Comparison of ENCODE assay signal across 32 cellular contexts in the genomic region with DNA sequence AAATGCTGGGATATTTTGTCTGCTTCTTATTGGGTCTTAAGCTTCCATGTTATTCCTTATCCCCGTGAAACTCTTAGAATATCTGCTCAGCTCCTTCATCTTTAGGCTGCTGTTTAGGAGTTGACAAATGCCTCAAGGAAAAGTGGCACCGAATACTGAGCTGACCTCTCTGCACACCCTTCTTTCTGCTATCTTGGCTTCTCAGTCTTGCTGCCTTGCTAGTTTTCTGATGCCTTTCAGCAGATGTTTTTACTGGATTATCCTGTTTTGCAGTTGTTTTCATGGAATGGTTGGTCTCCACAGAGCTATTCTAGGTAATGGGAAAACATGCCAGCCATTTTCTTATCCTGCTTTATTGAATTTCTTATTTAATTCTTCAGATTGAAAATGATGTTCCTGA.
A peak's percentile ranks its signal among the peaks of the same experiment; 100 is the strongest.
DNase-seq lines count a peak whose midpoint lies in the region; ATAC-seq, FAIRE-seq and TF ChIP-seq lines count a peak whose summit lies in the region.
"Had no signal": no experiment of that assay in that cellular context is flagged by ENCODE, and none has a peak within 500 bp of the region (broad histone marks: within the 10 kb centered on the region; RNA-seq: fewer than 3 reads in every experiment).

No MANE protein-coding gene starts in this region.

- BruUV-seq in IMR-90 (replicated peaks; lab: Mats Ljungman, UMichigan) (no TSS peak), K562 (replicated peaks; lab: Mats Ljungman, UMichigan) (no TSS peak)

- H3K36me3 ChIP-seq in IMR-90 (ENCODE audit: control insufficient read depth, insufficient read depth, low read length) (no peaks in the 10 kb centered on the region), K562 (ENCODE audit: control insufficient read depth, insufficient read depth, low read length) (no peaks in the 10 kb centered on the region), MG63 (no peaks in the 10 kb centered on the region)
- H3K36me3 ChIP-seq: BE2C; BLaER1; BLaER1 treated with 17β-estradiol and CSF1 and Interleukin-3, amounts not matched to agents 10 nM and 100 nM had no signal

- no peak overlapping the region for H3K56ac ChIP-seq in IMR-90 (ENCODE audit: extremely low read depth, insufficient read depth, low read length)

- H3K18ac ChIP-seq in IMR-90 (ENCODE audit: low read depth, low read length), result no peak overlapping the region

- H3K4me3 ChIP-seq in IMR-90 (ENCODE audit: insufficient read depth, low read depth, low read length) (no peak overlapping the region), K562 (no peak overlapping the region), MG63 (no peak overlapping the region)
- H3K4me3 ChIP-seq: A549; BLaER1; BLaER1 treated with 17β-estradiol and CSF1 and Interleukin-3, amounts not matched to agents 10 nM and 100 nM had no signal

- no peaks in the 10 kb centered on the region for H3K4me1 Mint-ChIP-seq in activated CD8-positive, alpha-beta memory T cell treated with anti-CD3 and anti-CD28 coated beads, Interleukin-2, amount 10 ng/mL, durations not matched to agents 7 days and 5 days
- H3K4me1 Mint-ChIP-seq: B cell; CD14-positive monocyte; CD4-positive, alpha-beta memory T cell; CD4-positive, CD25-positive, alpha-beta regulatory T cell; CD8-positive, alpha-beta memory T cell had no signal

- no peak overlapping the region for H3K14ac ChIP-seq in IMR-90 (replicated peaks; ENCODE audit: low read depth, low read length)

- no peak overlapping the region for H4K8ac ChIP-seq in IMR-90 (ENCODE audit: low read depth in 2 of 2, low read length in 2 of 2)

- no peaks in the 10 kb centered on the region for H3K36me3 Mint-ChIP-seq in activated CD8-positive, alpha-beta memory T cell treated with anti-CD3 and anti-CD28 coated beads, Interleukin-2, amount 10 ng/mL, durations not matched to agents 7 days and 5 days
- H3K36me3 Mint-ChIP-seq: CD14-positive monocyte; CD4-positive, alpha-beta memory T cell; CD4-positive, CD25-positive, alpha-beta regulatory T cell; CD8-positive, alpha-beta T cell had no signal

- H3K27me3 Mint-ChIP-seq in activated CD8-positive, alpha-beta memory T cell treated with anti-CD3 and anti-CD28 coated beads, Interleukin-2, amount 10 ng/mL, durations not matched to agents 7 days and 5 days, result no peaks in the 10 kb centered on the region
- H3K27me3 Mint-ChIP-seq: B cell; CD4-positive, alpha-beta memory T cell; CD4-positive, CD25-positive, alpha-beta regulatory T cell; CD8-positive, alpha-beta memory T cell had no signal

- ATAC-seq in IMR-90 (ENCODE audit: low read depth) (no peak), K562 (peak; percentile 80)
- ATAC-seq in activated CD8-positive, alpha-beta memory T cell treated with anti-CD3 and anti-CD28 coated beads, Interleukin-2, amount 10 ng/mL, durations not matched to agents 7 days and 5 days, result no peak
- ATAC-seq: A549; CD8-positive, alpha-beta T cell had no signal

- H3K9ac ChIP-seq in IMR-90 (ENCODE audit: low read depth, low read length) (no peak overlapping the region), K562 (ENCODE audit: insufficient read depth in 1 of 2, low read depth in 2 of 2, low read length in 2 of 2) (peak overlapping the region in 1 of 2 experiments; percentile 8; a peak in 1 of 4 replicates)
- H3K9ac ChIP-seq: BLaER1; BLaER1 treated with 17β-estradiol and CSF1 and Interleukin-3, amounts not matched to agents 10 nM and 100 nM had no signal

- H3K23ac ChIP-seq in IMR-90 (ENCODE audit: low read depth, low read length), result no peak overlapping the region

- peaks cover 3% of the 10 kb centered on the region; the same call in 1 of the 2 replicates for H3K9me3 ChIP-seq in IMR-90 (ENCODE audit: control insufficient read depth, insufficient read depth, low read length)
- H3K9me3 ChIP-seq in K562 (replicated peaks; ENCODE audit: control insufficient read depth, insufficient read depth, low read depth, low read length), result no peaks in the 10 kb centered on the region; the same call in 1 of the 2 replicates
- no peaks in the 10 kb centered on the region for H3K9me3 ChIP-seq in MG63
- H3K9me3 ChIP-seq: A549; BE2C; BLaER1; BLaER1 treated with 17β-estradiol and CSF1 and Interleukin-3, amounts not matched to agents 10 nM and 100 nM; Caco-2 had no signal

- H4K91ac ChIP-seq in IMR-90 (ENCODE audit: insufficient read depth, low read depth, low read length), result no peak overlapping the region

- no peak overlapping the region for H4K5ac ChIP-seq in IMR-90 (ENCODE audit: low read depth, low read length)

- TF ChIP-seq EP300 in K562 (IDR thresholded peaks at IDR 0.05; ENCODE audit: low read length), result peak; percentile 57; the same call in 1 of the 2 replicates

- intact Hi-C loops in IMR-90 (cut with micrococcal nuclease), result no loop called here
- intact Hi-C loops in K562 (cut with micrococcal nuclease), result no loop called here

- H3K4me1 ChIP-seq in IMR-90 (ENCODE audit: control insufficient read depth, insufficient read depth, low read length) (no peaks in the 10 kb centered on the region), K562 (replicated peaks in 1 of 2; ENCODE audit: control insufficient read depth in 2 of 2, insufficient read depth in 2 of 2, low read length in 2 of 2) (peaks cover 0 to 6% of the 10 kb centered on the region in 2 experiments; a peak in 4 of 5 replicates)
- H3K4me1 ChIP-seq: A549; BE2C; BLaER1; BLaER1 treated with 17β-estradiol and CSF1 and Interleukin-3, amounts not matched to agents 10 nM and 100 nM; Caco-2 had no signal

- no peak overlapping the region for H3K4ac ChIP-seq in IMR-90 (ENCODE audit: low read depth, low read length)

- in situ Hi-C loops in IMR-90 (cut with MboI; ENCODE audit: low sequenced_read_pairs), result no loop called here
- in situ Hi-C loops in K562 (cut with MboI), result no loop called here

- TF ChIP-seq RAD21 in IMR-90 (IDR thresholded peaks at IDR 0.05; ENCODE audit: low read length) (no peak), K562 (CRISPR knock-in tag; conservative IDR thresholded peaks at IDR 0.05 in 1 of 2, IDR thresholded peaks at IDR 0.05 in 1 of 2) (no peak)

- TF ChIP-seq CTCF in IMR-90 (conservative IDR thresholded peaks at IDR 0.05; ENCODE audit: low read depth, low read length) (no peak), K562 (IDR thresholded peaks at IDR 0.05 in 2 of 3, conservative IDR thresholded peaks at IDR 0.05 in 1 of 3; ENCODE audit: insufficient read depth in 2 of 3, low read depth in 1 of 3, low read length in 3 of 3) (no peak)

- no peaks in the 10 kb centered on the region for H4K20me1 ChIP-seq in IMR-90 (ENCODE audit: insufficient read depth, low read length)
- no peaks in the 10 kb centered on the region for H4K20me1 ChIP-seq in K562 (replicated peaks; ENCODE audit: control insufficient read depth, insufficient read depth, low read length)
- H4K20me1 ChIP-seq: BLaER1; BLaER1 treated with 17β-estradiol and CSF1 and Interleukin-3, amounts not matched to agents 10 nM and 100 nM had no signal

- dilution Hi-C loops in IMR-90 (cut with HindIII; ENCODE audit: low sequenced_read_pairs, unreplicated experiment), result no loop called here

- H3K27ac Mint-ChIP-seq in activated CD8-positive, alpha-beta memory T cell treated with anti-CD3 and anti-CD28 coated beads, Interleukin-2, amount 10 ng/mL, durations not matched to agents 7 days and 5 days, result no peak overlapping the region
- H3K27ac Mint-ChIP-seq: B cell; CD14-positive monocyte; CD4-positive, alpha-beta memory T cell; CD4-positive, alpha-beta T cell; CD4-positive, CD25-positive, alpha-beta regulatory T cell; CD8-positive, alpha-beta memory T cell; CD8-positive, alpha-beta T cell had no signal

- CTCF ChIA-PET in IMR-90 (lab: Yijun Ruan, JAX), result no interaction called here
- CTCF ChIA-PET in K562 (lab: Yijun Ruan, JAX; ENCODE audit: low intra/inter-chr PET ratio), result no interaction called here
- CTCF ChIA-PET in activated CD8-positive, alpha-beta memory T cell treated with anti-CD3 and anti-CD28 coated beads, Interleukin-2, amount 10 ng/mL, durations not matched to agents 7 days and 5 days (lab: Charles Lee), result no interaction called here

- peak overlapping the region; percentile 42 for H2AK9ac ChIP-seq in IMR-90 (replicated peaks; ENCODE audit: low read depth, low read length, poor library complexity)

- no peak overlapping the region for H2BK15ac ChIP-seq in IMR-90 (ENCODE audit: low read depth, low read length)

- H3K79me1 ChIP-seq in IMR-90 (ENCODE audit: low read depth in 1 of 2, low read length in 2 of 2), result no peaks in the 10 kb centered on the region

- WGBS in IMR-90 (ENCODE audit: extremely low coverage in 2 of 2, insufficient read length in 1 of 2), 2 experiments, result no CpG with 5 or more reads among the region's 2 CpGs
- WGBS in K562 (ENCODE audit: insufficient coverage, low coverage, missing lambda C conversion rate), result 8% methylated on average over 2 of the region's 2 CpGs

- DNase-seq in IMR-90 (no peak), K562 (ENCODE audit: extremely low read depth in 1 of 4, low spot score in 3 of 4) (peak in 3 of 4 experiments; percentile 20 to 70 (median 43)), MG63 (no peak)
- DNase-seq in activated CD8-positive, alpha-beta memory T cell treated with anti-CD3 and anti-CD28 coated beads, Interleukin-2, amount 10 ng/mL, durations not matched to agents 7 days and 5 days, result no peak
- DNase-seq: 8988T; ACHN; AML-193; BE2C; C1 segment of cervical spinal cord; Caco-2; Calu3; CD4-positive, alpha-beta memory T cell; CD4-positive, alpha-beta T cell; CD4-positive, CD25-positive, alpha-beta regulatory T cell; CD8-positive, alpha-beta memory T cell; CD8-positive, alpha-beta T cell; COR-L47; DMS 273 treated with DMSO at 0.1 percent for 48 hours; DMS153; DMS53; DMS79; DMS79 treated with DMSO at 0.1 percent for 48 hours; DND-41; EL had no signal

- H2BK20ac ChIP-seq in IMR-90 (ENCODE audit: low read depth, low read length), result no peak overlapping the region

- POLR2A ChIA-PET in IMR-90 (lab: Charles Lee; ENCODE audit: unreplicated experiment) (no interaction called here), K562 (lab: Yijun Ruan, JAX) (no interaction called here)

- no peak overlapping the region for H2AK5ac ChIP-seq in IMR-90 (ENCODE audit: low read depth, low read length)

- no peak overlapping the region for H3K27ac ChIP-seq in IMR-90 (ENCODE audit: insufficient read depth, low read length)
- H3K27ac ChIP-seq in K562 (ENCODE audit: extremely low read depth, low read depth, low read length), result peak overlapping the region; percentile 68
- H3K27ac ChIP-seq: 22Rv1; A549; BLaER1; BLaER1 treated with 17β-estradiol and CSF1 and Interleukin-3, amounts not matched to agents 10 nM and 100 nM; C4-2B had no signal

- H3K27me3 ChIP-seq in IMR-90 (ENCODE audit: control insufficient read depth, insufficient read depth, low read length) (no peaks in the 10 kb centered on the region), K562 (ENCODE audit: control insufficient read depth in 2 of 2, insufficient read depth in 2 of 2, low read length in 2 of 2) (no peaks in the 10 kb centered on the region), MG63 (no peaks in the 10 kb centered on the region)
- H3K27me3 ChIP-seq: BE2C; BLaER1; BLaER1 treated with 17β-estradiol and CSF1 and Interleukin-3, amounts not matched to agents 10 nM and 100 nM had no signal

- no peak overlapping the region for H2BK120ac ChIP-seq in IMR-90 (ENCODE audit: low read depth, low read length)

- no peak overlapping the region for H3K4me2 ChIP-seq in IMR-90 (ENCODE audit: low read depth, low read length)
- H3K4me2 ChIP-seq in K562 (ENCODE audit: insufficient read depth, low read length), result peak overlapping the region; percentile 40
- H3K4me2 ChIP-seq: A549; BLaER1; BLaER1 treated with 17β-estradiol and CSF1 and Interleukin-3, amounts not matched to agents 10 nM and 100 nM had no signal

- no peaks in the 10 kb centered on the region for H3K9me3 Mint-ChIP-seq in activated CD8-positive, alpha-beta memory T cell treated with anti-CD3 and anti-CD28 coated beads, Interleukin-2, amount 10 ng/mL, durations not matched to agents 7 days and 5 days (ENCODE audit: low read depth)
- H3K9me3 Mint-ChIP-seq: CD4-positive, alpha-beta T cell; CD8-positive, alpha-beta T cell had no signal

- peak; percentile 6 for FAIRE-seq in K562 (lab: Jason Lieb, UNC)
- FAIRE-seq: A549, D721Med had no signal

- no peak overlapping the region for H2BK5ac ChIP-seq in IMR-90 (ENCODE audit: low read depth, low read length, poor library complexity, severe bottlenecking)

- H3K9me1 ChIP-seq in IMR-90 (ENCODE audit: insufficient read depth, low read length) (no peaks in the 10 kb centered on the region), K562 (ENCODE audit: control insufficient read depth, insufficient read depth, low read length) (no peaks in the 10 kb centered on the region)

- no peaks in the 10 kb centered on the region for H3K79me2 ChIP-seq in K562 (ENCODE audit: control insufficient read depth, insufficient read depth, low read length)

- no peak overlapping the region for H2AFZ ChIP-seq in IMR-90 (replicated peaks; ENCODE audit: low read length, poor library complexity)
- H2AFZ ChIP-seq in K562 (ENCODE audit: low read depth, low read length), result peak overlapping the region; percentile 89

- no peak for TF ChIP-seq POLR2A in IMR-90 (IDR thresholded peaks at IDR 0.05; ENCODE audit: low read depth, low read length)
- TF ChIP-seq POLR2A in K562 (conservative IDR thresholded peaks at IDR 0.05), result no peak

- no peak overlapping the region for H3K4me3 Mint-ChIP-seq in activated CD8-positive, alpha-beta memory T cell treated with anti-CD3 and anti-CD28 coated beads, Interleukin-2, amount 10 ng/mL, durations not matched to agents 7 days and 5 days
- H3K4me3 Mint-ChIP-seq: B cell; CD14-positive monocyte; CD4-positive, alpha-beta memory T cell; CD4-positive, alpha-beta T cell; CD4-positive, CD25-positive, alpha-beta regulatory T cell; CD8-positive, alpha-beta memory T cell; CD8-positive, alpha-beta T cell had no signal

Comparison
In these comparisons a context has a peak if more than half of its experiments do, and no peak if none do; other contexts are left out.
1. DNase-seq: peak in K562 (3 of 4); none in IMR-90 (single experiment), activated CD8-positive, alpha-beta memory T cell treated with anti-CD3 and anti-CD28 coated beads, Interleukin-2, amount 10 ng/mL, durations not matched to agents 7 days and 5 days (single experiment) and MG63 (single experiment).